Comparison of ENCODE assay signal across 8 cellular contexts in genomic region chr15:84725001-84725491, GRCh38. TPM values are rescaled to one million over a fixed set of nuclear protein-coding genes. Genes with fewer than 3 reads are reported as not detected.
DNase-seq lines count a peak whose midpoint lies in the region; ATAC-seq, FAIRE-seq and TF ChIP-seq lines count a peak whose summit lies in the region.

No MANE protein-coding gene starts in this region.

- H3K9ac ChIP-seq in HepG2 (ENCODE audit: insufficient read depth, low read depth, low read length) = no peak overlapping the region

- no peaks in the 10 kb centered on the region for H3K9me3 ChIP-seq in HepG2 (ENCODE audit: low read length)
- no peaks in the 10 kb centered on the region for H3K9me3 ChIP-seq in prostate gland
- H3K9me3 ChIP-seq in vagina = no peaks in the 10 kb centered on the region

- intact Hi-C loops in activated CD8-positive, alpha-beta T cell treated with anti-CD3 and anti-CD28 coated beads for 36 hours (cut with micrococcal nuclease) = no loop called here
- intact Hi-C loops in HepG2 (cut with micrococcal nuclease; ENCODE audit: unreplicated experiment) = no loop called here
- intact Hi-C loops in prostate gland (cut with DNase I) = no loop called here
- intact Hi-C loops in vagina (cut with DNase I) = no loop called here

- TF ChIP-seq RAD21 in HepG2 (CRISPR knock-in tag; IDR thresholded peaks at IDR 0.05) = no peak

- H3K36me3 ChIP-seq in HepG2 (replicated peaks in 1 of 2; ENCODE audit: control insufficient read depth in 1 of 2, insufficient read depth in 2 of 2, low read length in 2 of 2) = no peaks in the 10 kb centered on the region
- H3K36me3 ChIP-seq in prostate gland = no peaks in the 10 kb centered on the region
- no peaks in the 10 kb centered on the region for H3K36me3 ChIP-seq in vagina

- in situ Hi-C loops in HepG2 (cut with HindIII; ENCODE audit: extremely low pct_ligation_motif_present, low pct_unique_long_range_greater_than_20kb) = no loop called here

- H3K79me2 ChIP-seq in HepG2 (ENCODE audit: insufficient read depth, low read length) = no peaks in the 10 kb centered on the region

- 30% methylated on average over 1 of the region's 1 CpG for WGBS in HepG2 (ENCODE audit: low lambda C conversion rate)
- WGBS in prostate gland = 13% methylated on average over 1 of the region's 1 CpG

- H3K4me2 ChIP-seq in HepG2 (ENCODE audit: low read depth, low read length) = peak overlapping the region; percentile 32; the same call in 1 of the 2 replicates

- DNase-seq in GM12865 (ENCODE audit: low read depth) = peak; percentile 82
- no peak for DNase-seq in activated CD8-positive, alpha-beta T cell treated with anti-CD3 and anti-CD28 coated beads for 36 hours
- no peak for DNase-seq in HepG2 (ENCODE audit: low spot score)
- no peak for DNase-seq in prostate gland (ENCODE audit: low spot score)
- DNase-seq in occipital lobe (lab: John Stamatoyannopoulos, UW) = no peak
- DNase-seq in vagina (ENCODE audit: extremely low spot score in 2 of 2) = no peak
- DNase-seq in NCI-H524 (lab: John Stamatoyannopoulos, UW) = no peak

- CTCF ChIA-PET in activated CD8-positive, alpha-beta T cell treated with anti-CD3 and anti-CD28 coated beads for 36 hours (lab: Charles Lee) = interaction anchor here (2.0 kb wide), 1 partner anchor 11 kb away, joined by 10 read pairs; no protein-coding TSS in a partner anchor
- CTCF ChIA-PET in HepG2 (lab: Yijun Ruan, JAX; ENCODE audit: low intra/inter-chr PET ratio, low total read pairs) = no interaction called here

- no peaks in the 10 kb centered on the region for H3K9me3 Mint-ChIP-seq in activated CD8-positive, alpha-beta T cell treated with anti-CD3 and anti-CD28 coated beads for 36 hours

- H3K27me3 Mint-ChIP-seq in activated CD8-positive, alpha-beta T cell treated with anti-CD3 and anti-CD28 coated beads for 36 hours = no peaks in the 10 kb centered on the region

- BruUV-seq in HepG2 (replicated peaks; lab: Mats Ljungman, UMichigan) = no TSS peak

- no peak for FAIRE-seq in HepG2 (lab: Jason Lieb, UNC)

- H3K27ac ChIP-seq in HepG2 (ENCODE audit: extremely low read length, insufficient read depth, low read length) (no peak overlapping the region), prostate gland (no peak overlapping the region), vagina (no peak overlapping the region)

- no peak for TF ChIP-seq CTCF in GM12865 (IDR thresholded peaks at IDR 0.05; ENCODE audit: insufficient read depth, low read depth, low read length, missing control alignments)
- TF ChIP-seq CTCF in activated CD8-positive, alpha-beta T cell treated with anti-CD3 and anti-CD28 coated beads for 36 hours (IDR thresholded peaks at IDR 0.05) = no peak
- no peak for TF ChIP-seq CTCF in HepG2 (CRISPR knock-in tag; IDR thresholded peaks at IDR 0.05)
- TF ChIP-seq CTCF in prostate gland (IDR thresholded peaks at IDR 0.05) = no peak
- no peak for TF ChIP-seq CTCF in vagina (IDR thresholded peaks at IDR 0.05)

- no peaks in the 10 kb centered on the region for H3K36me3 Mint-ChIP-seq in activated CD8-positive, alpha-beta T cell treated with anti-CD3 and anti-CD28 coated beads for 36 hours (ENCODE audit: low read depth)

- H3K27ac Mint-ChIP-seq in activated CD8-positive, alpha-beta T cell treated with anti-CD3 and anti-CD28 coated beads for 36 hours = peak overlapping the region; percentile 82

- H3K4me3 Mint-ChIP-seq in activated CD8-positive, alpha-beta T cell treated with anti-CD3 and anti-CD28 coated beads for 36 hours = no peak overlapping the region

- no peaks in the 10 kb centered on the region for H4K20me1 ChIP-seq in HepG2 (ENCODE audit: insufficient read depth, low read length)

- H3K4me3 ChIP-seq in GM12865 (ENCODE audit: low read depth, low read length) (no peak overlapping the region), HepG2 (replicated peaks in 1 of 3; ENCODE audit: insufficient read depth in 1 of 3, low read depth in 2 of 3, low read length in 3 of 3) (no peak overlapping the region), prostate gland (no peak overlapping the region), vagina (no peak overlapping the region)

- POLR2A ChIA-PET in activated CD8-positive, alpha-beta T cell treated with anti-CD3 and anti-CD28 coated beads for 36 hours (lab: Charles Lee) = interaction anchor here (1.0 to 1.8 kb wide), 5 partner anchors 9 to 67 kb away, joined by 3 to 8 read pairs (median 3); partner anchors contain the start of genes NMB and SEC11A
- POLR2A ChIA-PET in HepG2 (lab: Yijun Ruan, JAX) = interaction anchor here (1.2 kb wide), 1 partner anchor 8 kb away, joined by 4 read pairs; no protein-coding TSS in a partner anchor

- TF ChIP-seq POLR2A in HepG2 (IDR thresholded peaks at IDR 0.05; ENCODE audit: insufficient read depth in 1 of 2, low read depth in 2 of 2, low read length in 2 of 2) = no peak
- no peak for TF ChIP-seq POLR2A in prostate gland (IDR thresholded peaks at IDR 0.05)
- TF ChIP-seq POLR2A in vagina (IDR thresholded peaks at IDR 0.05) = no peak

- H3K4me1 Mint-ChIP-seq in activated CD8-positive, alpha-beta T cell treated with anti-CD3 and anti-CD28 coated beads for 36 hours (ENCODE audit: low read depth) = peaks cover 32% of the 10 kb centered on the region

- TF ChIP-seq EP300 in HepG2 (IDR thresholded peaks at IDR 0.05; ENCODE audit: low read depth in 2 of 2, low read length in 2 of 2) = no peak
- TF ChIP-seq EP300 in HepG2 (CRISPR knock-in tag; IDR thresholded peaks at IDR 0.05; ENCODE audit: borderline replicate concordance) = no peak

- H3K4me1 ChIP-seq in HepG2 (ENCODE audit: insufficient read depth, low read length) (peaks cover 20% of the 10 kb centered on the region), prostate gland (replicated peaks) (no peaks in the 10 kb centered on the region), vagina (no peaks in the 10 kb centered on the region)

- no peaks in the 10 kb centered on the region for H3K27me3 ChIP-seq in HepG2 (ENCODE audit: control insufficient read depth in 1 of 2, insufficient read depth in 2 of 2, low read length in 2 of 2)
- no peaks in the 10 kb centered on the region for H3K27me3 ChIP-seq in prostate gland (replicated peaks; ENCODE audit: insufficient read depth)
- no peaks in the 10 kb centered on the region for H3K27me3 ChIP-seq in vagina

- peak; percentile 66 for ATAC-seq in HG03354 (IDR thresholded peaks at IDR 0.05; ENCODE audit: poor library complexity, severe bottlenecking, unreplicated experiment)
- ATAC-seq in activated CD8-positive, alpha-beta T cell treated with anti-CD3 and anti-CD28 coated beads for 36 hours = peak; percentile 49
- peak; percentile 43 for ATAC-seq in HepG2

- H2AFZ ChIP-seq in HepG2 (ENCODE audit: low read length) = peak overlapping the region; percentile 62

RNA-seq across cellular contexts. Expression of gene SEC11A, which starts 9.1 kb away (rescaled TPM):
- total RNA-seq in activated CD8-positive, alpha-beta T cell treated with anti-CD3 and anti-CD28 coated beads for 36 hours = 10 to 100 TPM; 82.3 to 87.8 TPM
- total RNA-seq in HepG2 (2016; rRNA removed; fragmentation: Illumina TruSeq; extraction: Trizol) (194 and 230 TPM in 2 replicates), prostate gland (100 to 1,000 TPM in 1 of 2 donors, 10 to 100 TPM in 1; 91.2 to 115 TPM), occipital lobe (68.9 TPM), vagina (99.2 TPM)
- total RNA-seq in HepG2 (2016; cell fraction: cytosol; rRNA removed; fragmentation: Illumina TruSeq; extraction: Trizol; ENCODE audit: low read depth) = 209 and 247 TPM in 2 replicates
- 197 and 238 TPM in 2 replicates for total RNA-seq in HepG2 (2016; cell fraction: insoluble cytoplasmic fraction; rRNA removed; fragmentation: Illumina TruSeq; extraction: Trizol)
- total RNA-seq in HepG2 (2016; cell fraction: membrane; rRNA removed; fragmentation: Illumina TruSeq; extraction: Trizol) = 313 and 374 TPM in 2 replicates
- 129 and 147 TPM in 2 replicates for total RNA-seq in HepG2 (2016; cell fraction: nucleus; rRNA removed; fragmentation: Illumina TruSeq; extraction: Trizol)
- polyA plus RNA-seq in HepG2 (2011; rRNA removed) = 107 and 141 TPM in 2 replicates
- polyA plus RNA-seq in HepG2 (2011; cell fraction: cytosol; rRNA removed) = 74.2 and 119 TPM in 2 replicates
- 17.5 and 29.2 TPM in 2 replicates for polyA plus RNA-seq in HepG2 (2011; cell fraction: nucleus; rRNA removed)
- polyA plus RNA-seq in HepG2 (2012) = 188 and 211 TPM in 2 replicates
- polyA plus RNA-seq in HepG2 (2016; cell fraction: cytosol; fragmentation: Illumina TruSeq; extraction: Trizol; ENCODE audit: low read depth) = 239 and 241 TPM in 2 replicates
- 215 TPM in 2 replicates for polyA plus RNA-seq in HepG2 (2016; cell fraction: insoluble cytoplasmic fraction; fragmentation: Illumina TruSeq; extraction: Trizol; ENCODE audit: low read depth)
- polyA plus RNA-seq in HepG2 (2016; cell fraction: membrane; fragmentation: Illumina TruSeq; extraction: Trizol; ENCODE audit: low read depth) = 325 and 350 TPM in 2 replicates
- polyA plus RNA-seq in HepG2 (2016; cell fraction: nucleus; fragmentation: Illumina TruSeq; extraction: Trizol; ENCODE audit: insufficient read depth, low read depth) = 211 and 253 TPM in 2 replicates
- 37.6 and 79.1 TPM in 2 replicates for polyA minus RNA-seq in HepG2 (2011; rRNA and poly(A)+ RNA removed; ENCODE audit: low replicate concordance)
- polyA minus RNA-seq in HepG2 (2011; cell fraction: cytosol; rRNA and poly(A)+ RNA removed) = 39.8 and 41.3 TPM in 2 replicates
- polyA minus RNA-seq in HepG2 (2011; cell fraction: nucleus; rRNA and poly(A)+ RNA removed) = 32.6 and 34.2 TPM in 2 replicates

RNA-seq across cellular contexts. Expression of gene ZNF592, which starts 23.3 kb away (rescaled TPM):
- total RNA-seq in activated CD8-positive, alpha-beta T cell treated with anti-CD3 and anti-CD28 coated beads for 36 hours = 10 to 100 TPM; 18.1 to 18.3 TPM
- total RNA-seq in HepG2 (2016; rRNA removed; fragmentation: Illumina TruSeq; extraction: Trizol) = 8.2 and 8.6 TPM in 2 replicates
- 1.7 and 1.8 TPM in 2 replicates for total RNA-seq in HepG2 (2016; cell fraction: cytosol; rRNA removed; fragmentation: Illumina TruSeq; extraction: Trizol; ENCODE audit: low read depth)
- total RNA-seq in HepG2 (2016; cell fraction: insoluble cytoplasmic fraction; rRNA removed; fragmentation: Illumina TruSeq; extraction: Trizol) = 6.8 and 8.5 TPM in 2 replicates
- 8.4 and 9.5 TPM in 2 replicates for total RNA-seq in HepG2 (2016; cell fraction: membrane; rRNA removed; fragmentation: Illumina TruSeq; extraction: Trizol)
- total RNA-seq in HepG2 (2016; cell fraction: nucleus; rRNA removed; fragmentation: Illumina TruSeq; extraction: Trizol) = 7.9 and 9.7 TPM in 2 replicates
- 9.8 and 11.1 TPM in 2 replicates for polyA plus RNA-seq in HepG2 (2011; rRNA removed)
- 6.3 and 8.1 TPM in 2 replicates for polyA plus RNA-seq in HepG2 (2011; cell fraction: cytosol; rRNA removed)
- 20.4 and 23.3 TPM in 2 replicates for polyA plus RNA-seq in HepG2 (2011; cell fraction: nucleus; rRNA removed)
- polyA plus RNA-seq in HepG2 (2012) = 12.5 and 12.7 TPM in 2 replicates
- polyA plus RNA-seq in HepG2 (2016; cell fraction: cytosol; fragmentation: Illumina TruSeq; extraction: Trizol; ENCODE audit: low read depth) = 3.1 and 4.1 TPM in 2 replicates
- polyA plus RNA-seq in HepG2 (2016; cell fraction: insoluble cytoplasmic fraction; fragmentation: Illumina TruSeq; extraction: Trizol; ENCODE audit: low read depth) = 9.8 and 14.4 TPM in 2 replicates
- polyA plus RNA-seq in HepG2 (2016; cell fraction: membrane; fragmentation: Illumina TruSeq; extraction: Trizol; ENCODE audit: low read depth) = 12.8 and 14.8 TPM in 2 replicates
- 17.8 and 21.0 TPM in 2 replicates for polyA plus RNA-seq in HepG2 (2016; cell fraction: nucleus; fragmentation: Illumina TruSeq; extraction: Trizol; ENCODE audit: insufficient read depth, low read depth)
- polyA minus RNA-seq in HepG2 (2011; rRNA and poly(A)+ RNA removed; ENCODE audit: low replicate concordance) = 18.8 and 22.0 TPM in 2 replicates
- 8.2 and 9.7 TPM in 2 replicates for polyA minus RNA-seq in HepG2 (2011; cell fraction: cytosol; rRNA and poly(A)+ RNA removed)
- polyA minus RNA-seq in HepG2 (2011; cell fraction: nucleus; rRNA and poly(A)+ RNA removed) = 13.8 and 15.7 TPM in 2 replicates
- total RNA-seq in prostate gland = 10 to 100 TPM; 20.8 to 38.7 TPM
- 6.4 TPM for total RNA-seq in occipital lobe
- total RNA-seq in vagina = 21.6 TPM
